Comparison of ENCODE assay signal across 1 cellular context in the genomic region with DNA sequence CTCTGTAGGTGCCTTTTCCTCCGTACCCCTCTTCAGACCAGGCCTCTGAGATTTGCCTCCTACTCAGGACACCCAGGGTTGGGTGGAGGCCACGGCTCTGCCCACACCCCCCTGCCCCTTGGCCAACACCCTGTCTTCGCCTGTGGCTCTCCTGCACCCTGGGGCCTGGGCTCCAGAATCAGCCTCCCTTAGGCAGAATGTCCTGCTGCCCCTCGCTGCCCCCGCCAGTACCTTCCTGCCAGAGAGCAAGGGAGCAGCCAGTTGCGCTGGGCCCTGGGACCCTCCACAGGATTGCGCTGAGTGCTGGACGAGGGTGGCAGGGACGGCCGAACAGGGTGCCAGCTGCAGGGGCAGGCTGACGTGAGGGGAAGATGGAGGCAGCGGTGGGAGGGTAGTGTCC.
TF ChIP-seq lines count a peak whose summit lies in the region.

No MANE protein-coding gene starts in this region.

TF ChIP-seq in SK-N-SH, 30 proteins besides CTCF, POLR2A, EP300 and RAD21 (continued from another document):
- no peak for TF ChIP-seq SMC3 (IDR thresholded peaks at IDR 0.05; ENCODE audit: low read depth, low read length)
- TF ChIP-seq, protein P1, sequence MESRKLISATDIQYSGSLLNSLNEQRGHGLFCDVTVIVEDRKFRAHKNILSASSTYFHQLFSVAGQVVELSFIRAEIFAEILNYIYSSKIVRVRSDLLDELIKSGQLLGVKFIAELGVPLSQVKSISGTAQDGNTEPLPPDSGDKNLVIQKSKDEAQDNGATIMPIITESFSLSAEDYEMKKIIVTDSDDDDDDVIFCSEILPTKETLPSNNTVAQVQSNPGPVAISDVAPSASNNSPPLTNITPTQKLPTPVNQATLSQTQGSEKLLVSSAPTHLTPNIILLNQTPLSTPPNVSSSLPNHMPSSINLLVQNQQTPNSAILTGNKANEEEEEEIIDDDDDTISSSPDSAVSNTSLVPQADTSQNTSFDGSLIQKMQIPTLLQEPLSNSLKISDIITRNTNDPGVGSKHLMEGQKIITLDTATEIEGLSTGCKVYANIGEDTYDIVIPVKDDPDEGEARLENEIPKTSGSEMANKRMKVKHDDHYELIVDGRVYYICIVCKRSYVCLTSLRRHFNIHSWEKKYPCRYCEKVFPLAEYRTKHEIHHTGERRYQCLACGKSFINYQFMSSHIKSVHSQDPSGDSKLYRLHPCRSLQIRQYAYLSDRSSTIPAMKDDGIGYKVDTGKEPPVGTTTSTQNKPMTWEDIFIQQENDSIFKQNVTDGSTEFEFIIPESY (IDR thresholded peaks at IDR 0.05; ENCODE audit: borderline replicate concordance, low read depth), result no peak
- TF ChIP-seq, protein P2, sequence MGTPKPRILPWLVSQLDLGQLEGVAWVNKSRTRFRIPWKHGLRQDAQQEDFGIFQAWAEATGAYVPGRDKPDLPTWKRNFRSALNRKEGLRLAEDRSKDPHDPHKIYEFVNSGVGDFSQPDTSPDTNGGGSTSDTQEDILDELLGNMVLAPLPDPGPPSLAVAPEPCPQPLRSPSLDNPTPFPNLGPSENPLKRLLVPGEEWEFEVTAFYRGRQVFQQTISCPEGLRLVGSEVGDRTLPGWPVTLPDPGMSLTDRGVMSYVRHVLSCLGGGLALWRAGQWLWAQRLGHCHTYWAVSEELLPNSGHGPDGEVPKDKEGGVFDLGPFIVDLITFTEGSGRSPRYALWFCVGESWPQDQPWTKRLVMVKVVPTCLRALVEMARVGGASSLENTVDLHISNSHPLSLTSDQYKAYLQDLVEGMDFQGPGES (IDR thresholded peaks at IDR 0.05; ENCODE audit: low read depth, low read length), result no peak
- TF ChIP-seq FOSL2 (IDR thresholded peaks at IDR 0.05; ENCODE audit: borderline replicate concordance, low read depth), result no peak
- no peak for TF ChIP-seq SIN3A (IDR thresholded peaks at IDR 0.05; ENCODE audit: borderline replicate concordance, low read depth, low read length)
- TF ChIP-seq, protein P3, sequence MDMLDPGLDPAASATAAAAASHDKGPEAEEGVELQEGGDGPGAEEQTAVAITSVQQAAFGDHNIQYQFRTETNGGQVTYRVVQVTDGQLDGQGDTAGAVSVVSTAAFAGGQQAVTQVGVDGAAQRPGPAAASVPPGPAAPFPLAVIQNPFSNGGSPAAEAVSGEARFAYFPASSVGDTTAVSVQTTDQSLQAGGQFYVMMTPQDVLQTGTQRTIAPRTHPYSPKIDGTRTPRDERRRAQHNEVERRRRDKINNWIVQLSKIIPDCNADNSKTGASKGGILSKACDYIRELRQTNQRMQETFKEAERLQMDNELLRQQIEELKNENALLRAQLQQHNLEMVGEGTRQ (IDR thresholded peaks at IDR 0.05; ENCODE audit: borderline replicate concordance, low read depth, low read length), result no peak
- TF ChIP-seq EZH2phosphoT487 (IDR thresholded peaks at IDR 0.05; ENCODE audit: borderline replicate concordance, low read depth), result no peak
- TF ChIP-seq ELF1 (IDR thresholded peaks at IDR 0.05), result no peak
- TF ChIP-seq JUND (IDR thresholded peaks at IDR 0.05), result no peak
- TF ChIP-seq MEF2A (IDR thresholded peaks at IDR 0.05; ENCODE audit: borderline replicate concordance, low read depth), result no peak
- TF ChIP-seq RFX5 (IDR thresholded peaks at IDR 0.05; ENCODE audit: low read length), result no peak
- TF ChIP-seq RXRA (IDR thresholded peaks at IDR 0.05; ENCODE audit: borderline replicate concordance, low read depth), result no peak
- no peak for TF ChIP-seq MXI1 (IDR thresholded peaks at IDR 0.05; ENCODE audit: low read depth, low read length)
- TF ChIP-seq CHD2 (IDR thresholded peaks at IDR 0.05; ENCODE audit: low read length, partially characterized antibody), result no peak
- TF ChIP-seq, protein P4, sequence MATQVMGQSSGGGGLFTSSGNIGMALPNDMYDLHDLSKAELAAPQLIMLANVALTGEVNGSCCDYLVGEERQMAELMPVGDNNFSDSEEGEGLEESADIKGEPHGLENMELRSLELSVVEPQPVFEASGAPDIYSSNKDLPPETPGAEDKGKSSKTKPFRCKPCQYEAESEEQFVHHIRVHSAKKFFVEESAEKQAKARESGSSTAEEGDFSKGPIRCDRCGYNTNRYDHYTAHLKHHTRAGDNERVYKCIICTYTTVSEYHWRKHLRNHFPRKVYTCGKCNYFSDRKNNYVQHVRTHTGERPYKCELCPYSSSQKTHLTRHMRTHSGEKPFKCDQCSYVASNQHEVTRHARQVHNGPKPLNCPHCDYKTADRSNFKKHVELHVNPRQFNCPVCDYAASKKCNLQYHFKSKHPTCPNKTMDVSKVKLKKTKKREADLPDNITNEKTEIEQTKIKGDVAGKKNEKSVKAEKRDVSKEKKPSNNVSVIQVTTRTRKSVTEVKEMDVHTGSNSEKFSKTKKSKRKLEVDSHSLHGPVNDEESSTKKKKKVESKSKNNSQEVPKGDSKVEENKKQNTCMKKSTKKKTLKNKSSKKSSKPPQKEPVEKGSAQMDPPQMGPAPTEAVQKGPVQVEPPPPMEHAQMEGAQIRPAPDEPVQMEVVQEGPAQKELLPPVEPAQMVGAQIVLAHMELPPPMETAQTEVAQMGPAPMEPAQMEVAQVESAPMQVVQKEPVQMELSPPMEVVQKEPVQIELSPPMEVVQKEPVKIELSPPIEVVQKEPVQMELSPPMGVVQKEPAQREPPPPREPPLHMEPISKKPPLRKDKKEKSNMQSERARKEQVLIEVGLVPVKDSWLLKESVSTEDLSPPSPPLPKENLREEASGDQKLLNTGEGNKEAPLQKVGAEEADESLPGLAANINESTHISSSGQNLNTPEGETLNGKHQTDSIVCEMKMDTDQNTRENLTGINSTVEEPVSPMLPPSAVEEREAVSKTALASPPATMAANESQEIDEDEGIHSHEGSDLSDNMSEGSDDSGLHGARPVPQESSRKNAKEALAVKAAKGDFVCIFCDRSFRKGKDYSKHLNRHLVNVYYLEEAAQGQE (IDR thresholded peaks at IDR 0.05; ENCODE audit: low read depth, low read length), result no peak
- TF ChIP-seq YY1 (IDR thresholded peaks at IDR 0.05; ENCODE audit: low read depth), result no peak
